9 cellular contexts compared by ENCODE assay signal in genomic region chr22:20532256-20532993, GRCh38. TPM values are rescaled to one million over a fixed set of nuclear protein-coding genes. Genes with fewer than 3 reads are reported as not detected.
DNase-seq lines count a peak whose midpoint lies in the region; ATAC-seq, FAIRE-seq and TF ChIP-seq lines count a peak whose summit lies in the region.
"Had no signal": no experiment of that assay in that cellular context is flagged by ENCODE, and none has a peak within 500 bp of the region (broad histone marks: within the 10 kb centered on the region; RNA-seq: fewer than 3 reads in every experiment).

No MANE protein-coding gene starts in this region.

- H3K27ac Mint-ChIP-seq in activated T-helper 2 cell treated with anti-CD3 and anti-CD28 coated beads, Interferon-gamma antibody, Interleukin-2, Interleukin-4, amounts not matched to agents 10 μg/mL and 5 μg/mL and 100 μg/mL, durations not matched to agents 14 hours and 24 hours and 36 hours = peak overlapping the region; percentile 23

- no peak for TF ChIP-seq CTCF in HEK293 (tag by site-specific recombination; IDR thresholded peaks at IDR 0.05)
- TF ChIP-seq CTCF in keratinocyte (optimal IDR thresholded peaks at IDR 0.05 in 1 of 3, IDR thresholded peaks at IDR 0.05 in 1 of 3, conservative IDR thresholded peaks at IDR 0.05 in 1 of 3; ENCODE audit: extremely low read depth in 1 of 3, insufficient read depth in 2 of 3, low read length in 3 of 3) = no peak
- TF ChIP-seq CTCF in spleen (IDR thresholded peaks at IDR 0.05 in 8 of 11, conservative IDR thresholded peaks at IDR 0.05 in 3 of 11) = no peak

- peaks cover 4% of the 10 kb centered on the region for H3K9me1 ChIP-seq in keratinocyte (ENCODE audit: control insufficient read depth, extremely low read depth, insufficient read depth, low read length)

- H3K9me3 Mint-ChIP-seq in activated T-helper 2 cell treated with anti-CD3 and anti-CD28 coated beads, Interferon-gamma antibody, Interleukin-2, Interleukin-4, amounts not matched to agents 10 μg/mL and 5 μg/mL and 100 μg/mL, durations not matched to agents 14 hours and 24 hours and 36 hours = no peaks in the 10 kb centered on the region

- dilution Hi-C loops in keratinocyte (cut with MboI; ENCODE audit: extremely low pct_ligation_motif_present, low sequenced_read_pairs) = no loop called here

- H3K4me3 Mint-ChIP-seq in activated T-helper 2 cell treated with anti-CD3 and anti-CD28 coated beads, Interferon-gamma antibody, Interleukin-2, Interleukin-4, amounts not matched to agents 10 μg/mL and 5 μg/mL and 100 μg/mL, durations not matched to agents 14 hours and 24 hours and 36 hours (ENCODE audit: low read depth) = no peak overlapping the region

- POLR2A ChIA-PET in HEK293 (lab: Yijun Ruan, JAX) = interaction anchor here (1.2 to 1.6 kb wide), 2 partner anchors 15 to 25 kb away, joined by 3 to 7 read pairs; partner anchors contain the start of gene MED15

- H3K36me3 ChIP-seq in HEK293 (ENCODE audit: control insufficient read depth in 2 of 2, insufficient read depth in 1 of 2, low read length in 2 of 2) (peaks cover 0 to 42% of the 10 kb centered on the region in 2 experiments; a peak in 1 of 3 replicates), keratinocyte (ENCODE audit: control insufficient read depth in 2 of 2, extremely low read depth in 1 of 2, insufficient read depth in 2 of 2, low read length in 2 of 2) (peaks cover 20 to 32% of the 10 kb centered on the region in 2 experiments), spleen (peaks cover 0 to 89% (median 21%) of the 10 kb centered on the region in 6 donors)

- H2AFZ ChIP-seq in keratinocyte (ENCODE audit: control insufficient read depth, low read length) = no peak overlapping the region

- WGBS in spleen, 5 donors = 65 to 85% (median 83%) methylated on average over 6 to 10 of the region's 10 CpGs

- no peaks in the 10 kb centered on the region for H3K9me3 ChIP-seq in HEK293 (ENCODE audit: control insufficient read depth, insufficient read depth, low read depth, low read length)
- no peaks in the 10 kb centered on the region for H3K9me3 ChIP-seq in keratinocyte (ENCODE audit: control insufficient read depth, low read depth, low read length)
- H3K9me3 ChIP-seq in spleen = no peaks in the 10 kb centered on the region

- peaks cover 44% of the 10 kb centered on the region for H3K36me3 Mint-ChIP-seq in activated T-helper 2 cell treated with anti-CD3 and anti-CD28 coated beads, Interferon-gamma antibody, Interleukin-2, Interleukin-4, amounts not matched to agents 10 μg/mL and 5 μg/mL and 100 μg/mL, durations not matched to agents 14 hours and 24 hours and 36 hours (ENCODE audit: low read depth)

- H3K79me2 ChIP-seq in keratinocyte (ENCODE audit: control insufficient read depth, insufficient read depth, low read length) = peaks cover 72% of the 10 kb centered on the region

- H3K27ac ChIP-seq in HEK293 (ENCODE audit: extremely low read depth, low read depth, low read length) = no peak overlapping the region
- peak overlapping the region; percentile 96 for H3K27ac ChIP-seq in keratinocyte (ENCODE audit: control insufficient read depth, insufficient read depth, low read length)
- peak overlapping the region; percentile 51 to 78 (median 69) for H3K27ac ChIP-seq in spleen

- H3K4me1 ChIP-seq in HEK293 (ENCODE audit: control insufficient read depth, insufficient read depth, low read length) (peaks cover 15% of the 10 kb centered on the region), keratinocyte (ENCODE audit: control insufficient read depth, extremely low read depth, insufficient read depth, low read length) (peaks cover 54% of the 10 kb centered on the region), spleen (peaks cover 35 to 97% (median 72%) of the 10 kb centered on the region in 6 donors)

- CTCF ChIA-PET in HEK293 (lab: Yijun Ruan, JAX) = interaction anchor here (0.9 to 4.2 kb wide), 3 partner anchors 16 to 31 kb away, joined by 4 to 40 read pairs (median 4); no protein-coding TSS in a partner anchor

- ATAC-seq in GM18858 (IDR thresholded peaks at IDR 0.05; ENCODE audit: unreplicated experiment) = no peak
- ATAC-seq: left lobe of liver had no signal

- no peak overlapping the region for H3K4me3 ChIP-seq in HEK293 (ENCODE audit: low read depth, low read length)
- H3K4me3 ChIP-seq in keratinocyte (ENCODE audit: control insufficient read depth in 2 of 3, extremely low read depth in 1 of 3, insufficient read depth in 2 of 3, low read depth in 1 of 3, low read length in 3 of 3) = no peak overlapping the region
- H3K4me3 ChIP-seq in spleen = no peak overlapping the region

- H3K9ac ChIP-seq in keratinocyte (ENCODE audit: control insufficient read depth, extremely low read depth, insufficient read depth, low read length) = peak overlapping the region; percentile 86

- H3K27me3 ChIP-seq in keratinocyte (ENCODE audit: control insufficient read depth, extremely low read depth, insufficient read depth, low read length) = no peaks in the 10 kb centered on the region
- no peaks in the 10 kb centered on the region for H3K27me3 ChIP-seq in spleen (replicated peaks in 1 of 7)

- H4K20me1 ChIP-seq in keratinocyte (ENCODE audit: control insufficient read depth, extremely low read depth, insufficient read depth, low read length) = peaks cover 3% of the 10 kb centered on the region

- peak overlapping the region; percentile 59 for H3K4me2 ChIP-seq in keratinocyte (ENCODE audit: control insufficient read depth, extremely low read depth, insufficient read depth, low read depth, low read length)

- intact Hi-C loops in activated T-helper 2 cell treated with anti-CD3 and anti-CD28 coated beads, Interferon-gamma antibody, Interleukin-2, Interleukin-4, amounts not matched to agents 10 μg/mL and 5 μg/mL and 100 μg/mL, durations not matched to agents 14 hours and 24 hours and 36 hours (cut with micrococcal nuclease) = no loop called here
- intact Hi-C loops in spleen (cut with DNase I; ENCODE audit: low total_unique reads) = no loop called here

- no peak for FAIRE-seq in keratinocyte (lab: Jason Lieb, UNC)

- DNase-seq in activated T-helper 2 cell treated with anti-CD3 and anti-CD28 coated beads, Interferon-gamma antibody, Interleukin-2, Interleukin-4, amounts not matched to agents 10 μg/mL and 5 μg/mL and 100 μg/mL, durations not matched to agents 14 hours and 24 hours and 36 hours (ENCODE audit: low spot score) = no peak
- DNase-seq in keratinocyte (ENCODE audit: low read depth, low spot score) (no peak), spleen (no peak), OCI-M1 (lab: John Stamatoyannopoulos, UW) (no peak), superior temporal gyrus (ENCODE audit: extremely low spot score) (no peak)
- no peak for DNase-seq in stimulated activated CD4-positive, alpha-beta T cell treated with anti-CD3 and anti-CD28 coated beads, Interleukin-15, amount 100 ng/mL, for 24 hours

- no peaks in the 10 kb centered on the region for H3K27me3 Mint-ChIP-seq in activated T-helper 2 cell treated with anti-CD3 and anti-CD28 coated beads, Interferon-gamma antibody, Interleukin-2, Interleukin-4, amounts not matched to agents 10 μg/mL and 5 μg/mL and 100 μg/mL, durations not matched to agents 14 hours and 24 hours and 36 hours (ENCODE audit: low read depth)

- peaks cover 21% of the 10 kb centered on the region for H3K4me1 Mint-ChIP-seq in activated T-helper 2 cell treated with anti-CD3 and anti-CD28 coated beads, Interferon-gamma antibody, Interleukin-2, Interleukin-4, amounts not matched to agents 10 μg/mL and 5 μg/mL and 100 μg/mL, durations not matched to agents 14 hours and 24 hours and 36 hours (ENCODE audit: low read depth)

- TF ChIP-seq POLR2A in spleen (IDR thresholded peaks at IDR 0.05) = no peak

TF ChIP-seq in HEK293, 187 proteins besides CTCF, POLR2A, EP300 and RAD21:
- TF ChIP-seq ZNF146 (tag by site-specific recombination; IDR thresholded peaks at IDR 0.05) = no peak
- peak; percentile 81 for TF ChIP-seq SCRT2 (tag by site-specific recombination; IDR thresholded peaks at IDR 0.05)
TF ChIP-seq in HEK293: peak in this region for 1.

RNA-seq across cellular contexts. Expression of gene MED15, which starts 25.0 kb away (rescaled TPM):
- 123 and 129 TPM in 2 replicates for total RNA-seq in activated T-helper 2 cell treated with anti-CD3 and anti-CD28 coated beads, Interferon-gamma antibody, Interleukin-2, Interleukin-4, amounts not matched to agents 10 μg/mL and 5 μg/mL and 100 μg/mL, durations not matched to agents 14 hours and 24 hours and 36 hours
- 24.9 to 51.4 TPM (median 29.2 TPM) in 3 replicates for polyA plus RNA-seq in keratinocyte
- 65.8 TPM for polyA plus RNA-seq in keratinocyte (2011; ENCODE audit: low read depth)
- polyA plus RNA-seq in keratinocyte (2011; cell fraction: cytosol; rRNA removed) = 22.9 and 50.3 TPM in 2 replicates
- polyA plus RNA-seq in keratinocyte (2011; cell fraction: nucleus; rRNA removed) = 100 and 122 TPM in 2 replicates
- 47.2 and 78.2 TPM in 2 replicates for polyA plus RNA-seq in keratinocyte (2012; ENCODE audit: low replicate concordance)
- polyA minus RNA-seq in keratinocyte = 63.9 to 128 TPM (median 69.3 TPM) in 3 replicates
- 86.5 TPM for polyA minus RNA-seq in keratinocyte (2011; cell fraction: cytosol; rRNA and poly(A)+ RNA removed)
- polyA minus RNA-seq in keratinocyte (2011; cell fraction: nucleus; rRNA and poly(A)+ RNA removed) = 121 and 126 TPM in 2 replicates
- total RNA-seq in spleen = 100 to 1,000 TPM in 4 of 7 donors, 10 to 100 TPM in 3; 76.4 to 162 (median 118) TPM
- 10 to 100 TPM; 32.2 to 80.1 (median 78.3) TPM for polyA plus RNA-seq in spleen

RNA-seq across cellular contexts. Expression of gene KLHL22, which starts 36.8 kb away (rescaled TPM):
- total RNA-seq in activated T-helper 2 cell treated with anti-CD3 and anti-CD28 coated beads, Interferon-gamma antibody, Interleukin-2, Interleukin-4, amounts not matched to agents 10 μg/mL and 5 μg/mL and 100 μg/mL, durations not matched to agents 14 hours and 24 hours and 36 hours = 34.0 and 38.0 TPM in 2 replicates
- polyA plus RNA-seq in keratinocyte (9.3 to 16.6 TPM (median 10.0 TPM) in 3 replicates), spleen (10 to 100 TPM; 14.0 to 20.8 (median 15.4) TPM)
- polyA plus RNA-seq in keratinocyte (2011; ENCODE audit: low read depth) = 0.97 TPM
- polyA plus RNA-seq in keratinocyte (2011; cell fraction: cytosol; rRNA removed) = 6.4 and 7.8 TPM in 2 replicates
- polyA plus RNA-seq in keratinocyte (2011; cell fraction: nucleus; rRNA removed) = 20.6 and 24.4 TPM in 2 replicates
- 5.7 and 8.2 TPM in 2 replicates for polyA plus RNA-seq in keratinocyte (2012; ENCODE audit: low replicate concordance)
- 12.4 to 25.5 TPM (median 15.5 TPM) in 3 replicates for polyA minus RNA-seq in keratinocyte
- 9.2 TPM for polyA minus RNA-seq in keratinocyte (2011; cell fraction: cytosol; rRNA and poly(A)+ RNA removed)
- 9.4 and 16.4 TPM in 2 replicates for polyA minus RNA-seq in keratinocyte (2011; cell fraction: nucleus; rRNA and poly(A)+ RNA removed)
- total RNA-seq in spleen = 10 to 100 TPM; 20.9 to 40.6 (median 36.0) TPM
